ENCODE assay signal across 1 cellular context in genomic region chrX:44032479-44032878, GRCh38.
TF ChIP-seq lines count a peak whose summit lies in the region.

No MANE protein-coding gene starts in this region.

TF ChIP-seq in SK-N-SH treated with all-trans-retinoic acid at 6 μM for 48 hours, 23 proteins besides CTCF, POLR2A, EP300 and RAD21 (continued from another document):
- no peak for TF ChIP-seq TSHZ2 (CRISPR knock-in tag; IDR thresholded peaks at IDR 0.05)
- no peak for TF ChIP-seq ARNTL (CRISPR knock-in tag; IDR thresholded peaks at IDR 0.05; ENCODE audit: borderline replicate concordance, low read depth)
- no peak for TF ChIP-seq ZC3H10 (CRISPR knock-in tag; IDR thresholded peaks at IDR 0.05)
